1 cellular context compared by ENCODE assay signal in the genomic region with DNA sequence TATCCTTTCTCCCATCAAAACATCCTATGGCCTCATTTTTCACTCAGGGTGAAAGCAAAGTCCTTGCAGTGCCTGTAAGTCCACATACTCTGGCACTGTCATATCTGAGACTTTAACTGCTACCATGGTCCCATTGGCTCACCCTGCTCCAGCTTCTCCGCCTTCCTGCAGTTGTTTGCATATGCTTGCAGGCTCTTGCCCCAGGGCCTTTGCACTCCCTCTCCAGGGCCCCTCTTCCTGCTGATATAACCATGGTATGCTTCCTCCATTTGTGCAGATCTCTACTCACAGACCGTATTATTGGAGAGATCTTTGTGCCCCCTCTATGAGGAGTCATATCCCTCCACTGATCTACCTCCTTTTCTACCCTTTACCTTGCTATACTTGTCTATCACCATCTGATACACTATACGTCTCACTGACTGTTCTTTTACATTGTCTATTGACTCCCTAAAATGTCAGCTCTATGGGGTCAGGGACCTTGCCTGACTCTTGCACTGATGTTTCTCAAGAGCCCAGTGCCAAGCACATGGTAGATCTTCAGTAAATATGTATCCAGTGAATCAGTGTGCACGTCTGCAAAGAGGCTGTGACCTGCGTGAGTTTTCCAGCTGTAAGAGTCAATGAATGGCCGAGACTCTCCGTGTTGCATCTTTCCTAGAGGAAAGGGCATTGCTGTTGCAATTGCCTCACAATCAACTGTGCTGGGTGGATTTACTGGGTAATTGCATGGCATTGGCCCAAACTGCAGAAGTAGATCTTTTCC.
TF ChIP-seq lines count a peak whose summit lies in the region.

No MANE protein-coding gene starts in this region.

TF ChIP-seq in liver, 16 proteins besides CTCF, POLR2A, EP300 and RAD21 (continued from another document):
- TF ChIP-seq JUND (IDR thresholded peaks at IDR 0.05) = peak; percentile 90 to 96
- peak; percentile 87 for TF ChIP-seq YY1 (IDR thresholded peaks at IDR 0.05)
- TF ChIP-seq HNF4G (IDR thresholded peaks at IDR 0.05) = peak; percentile 55
- TF ChIP-seq REST (IDR thresholded peaks at IDR 0.05) = peak; percentile 60
- TF ChIP-seq, protein P1, sequence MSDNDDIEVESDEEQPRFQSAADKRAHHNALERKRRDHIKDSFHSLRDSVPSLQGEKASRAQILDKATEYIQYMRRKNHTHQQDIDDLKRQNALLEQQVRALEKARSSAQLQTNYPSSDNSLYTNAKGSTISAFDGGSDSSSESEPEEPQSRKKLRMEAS (IDR thresholded peaks at IDR 0.05) = peak; percentile 96
